In genomic region chr4:105666693-105667092, GRCh38 we compare ENCODE assay signal across 8 cellular contexts. TPM values are rescaled to one million over a fixed set of nuclear protein-coding genes. Genes with fewer than 3 reads are reported as not detected.
DNase-seq lines count a peak whose midpoint lies in the region; ATAC-seq and TF ChIP-seq lines count a peak whose summit lies in the region.

No MANE protein-coding gene starts in this region.

- WGBS in adrenal gland, 4 donors, result 48 to 52% (median 51%) methylated on average over 5 of the region's 5 CpGs
- WGBS in mesenchymal stem cell, result 29% methylated on average over 3 of the region's 5 CpGs

- H3K4ac ChIP-seq in mesenchymal stem cell (ENCODE audit: low read depth in 1 of 2, low read length in 2 of 2), result no peak overlapping the region

- no peaks in the 10 kb centered on the region for H3K9me3 ChIP-seq in adrenal gland (replicated peaks in 1 of 3)
- no peaks in the 10 kb centered on the region for H3K9me3 ChIP-seq in mesenchymal stem cell (ENCODE audit: control insufficient read depth, low read length)

- H2BK15ac ChIP-seq in mesenchymal stem cell (ENCODE audit: low read depth, poor library complexity, severe bottlenecking), result no peak overlapping the region

- ATAC-seq in HG02623 (IDR thresholded peaks at IDR 0.05; ENCODE audit: unreplicated experiment), result no peak

- no peak overlapping the region for H3K4me2 ChIP-seq in mesenchymal stem cell (ENCODE audit: low read length, poor library complexity, severe bottlenecking)

- H3K4me3 ChIP-seq in GM12865 (ENCODE audit: low read depth, low read length) (no peak overlapping the region), adrenal gland (no peak overlapping the region), mesenchymal stem cell (ENCODE audit: insufficient read depth in 1 of 2, low read depth in 1 of 2, low read length in 2 of 2) (no peak overlapping the region)

- H3K27ac ChIP-seq in adrenal gland, result no peak overlapping the region
- no peak overlapping the region for H3K27ac ChIP-seq in mesenchymal stem cell (ENCODE audit: low read length, poor library complexity, severe bottlenecking)

- H3K36me3 ChIP-seq in adrenal gland (replicated peaks in 1 of 2), result no peaks in the 10 kb centered on the region
- H3K36me3 ChIP-seq in mesenchymal stem cell (ENCODE audit: control insufficient read depth in 1 of 2, insufficient read depth in 2 of 2, low read depth in 1 of 2, low read length in 2 of 2), result no peaks in the 10 kb centered on the region

- H2BK5ac ChIP-seq in mesenchymal stem cell (ENCODE audit: low read depth, low read length, poor library complexity, severe bottlenecking), result no peak overlapping the region

- no peak overlapping the region for H2BK12ac ChIP-seq in mesenchymal stem cell (ENCODE audit: low read length in 2 of 2)

- no peak for TF ChIP-seq POLR2A in adrenal gland (IDR thresholded peaks at IDR 0.05)

- peak; percentile 31 for DNase-seq in GM12865 (ENCODE audit: low read depth)
- peak; percentile 67 to 84 for DNase-seq in Kasumi-1 (lab: John Stamatoyannopoulos, UW)
- no peak for DNase-seq in adrenal gland
- DNase-seq in mesenchymal stem cell, result peak; percentile 38
- no peak for DNase-seq in stimulated activated CD4-positive, alpha-beta T cell treated with anti-CD3 and anti-CD28 coated beads, Interleukin-15, amount 100 ng/mL, for 24 hours
- DNase-seq in T-helper 1 cell, result no peak
- DNase-seq in AG08396 (ENCODE audit: low spot score), result no peak

- H3K79me1 ChIP-seq in mesenchymal stem cell (replicated peaks; ENCODE audit: low read length, poor library complexity, severe bottlenecking), result no peaks in the 10 kb centered on the region

- no peak overlapping the region for H4K8ac ChIP-seq in mesenchymal stem cell (ENCODE audit: low read length)

- no peak overlapping the region for H2BK120ac ChIP-seq in mesenchymal stem cell (ENCODE audit: low read depth, low read length)

- TF ChIP-seq CTCF in GM12865 (IDR thresholded peaks at IDR 0.05; ENCODE audit: insufficient read depth, low read depth, low read length, missing control alignments), result peak; percentile 30
- peak in 4 of 6 experiments; percentile 19 to 37 (median 32) for TF ChIP-seq CTCF in adrenal gland (IDR thresholded peaks at IDR 0.05)

- H2AK5ac ChIP-seq in mesenchymal stem cell (ENCODE audit: low read length, severe bottlenecking), result no peak overlapping the region

- H3K4me1 ChIP-seq in adrenal gland (replicated peaks in 1 of 2), result no peaks in the 10 kb centered on the region
- no peaks in the 10 kb centered on the region for H3K4me1 ChIP-seq in mesenchymal stem cell (ENCODE audit: control insufficient read depth, insufficient read depth, low read depth, low read length)

- no peak overlapping the region for H3K9ac ChIP-seq in mesenchymal stem cell (ENCODE audit: low read length)

- H3K23ac ChIP-seq in mesenchymal stem cell (ENCODE audit: low read length in 2 of 2), result no peak overlapping the region

- H3K27me3 ChIP-seq in adrenal gland (no peaks in the 10 kb centered on the region), mesenchymal stem cell (ENCODE audit: control insufficient read depth in 1 of 2, insufficient read depth in 1 of 2, low read length in 2 of 2) (no peaks in the 10 kb centered on the region)

- no peak overlapping the region for H2AFZ ChIP-seq in mesenchymal stem cell (ENCODE audit: low read depth, low read length)

- H4K91ac ChIP-seq in mesenchymal stem cell (ENCODE audit: low read length), result no peak overlapping the region

- intact Hi-C loops in adrenal gland (cut with DNase I), result no loop called here

- H3K14ac ChIP-seq in mesenchymal stem cell (ENCODE audit: low read length in 2 of 2), result no peak overlapping the region

- H3K18ac ChIP-seq in mesenchymal stem cell (ENCODE audit: low read depth in 1 of 2, low read length in 2 of 2), result no peak overlapping the region

RNA-seq across cellular contexts. Expression of gene INTS12, which starts 41.8 kb away (rescaled TPM):
- total RNA-seq in adrenal gland, result 10 to 100 TPM in 7 of 8 donors, 1 to 10 TPM in 1; 4.3 to 27.0 (median 16.5) TPM
- polyA plus RNA-seq in adrenal gland, result 10 to 100 TPM; 11.3 to 30.8 (median 11.3) TPM
- 23.5 TPM for polyA plus RNA-seq in mesenchymal stem cell (2013, experiment 1 of 2)
- 23.9 TPM for polyA plus RNA-seq in mesenchymal stem cell (2013, experiment 2 of 2)

RNA-seq across cellular contexts. Expression of gene GSTCD, which starts 41.9 kb away (rescaled TPM):
- 10 to 100 TPM in 2 of 8 donors, 1 to 10 TPM in 6; 5.3 to 10.7 (median 7.5) TPM for total RNA-seq in adrenal gland
- 1 to 10 TPM in 1 of 3 donors, under 1 TPM in 2; 0.88 to 4.3 (median 0.97) TPM for polyA plus RNA-seq in adrenal gland
- polyA plus RNA-seq in mesenchymal stem cell (2013, experiment 1 of 2), result 3.9 TPM
- polyA plus RNA-seq in mesenchymal stem cell (2013, experiment 2 of 2), result 3.2 TPM

Comparison
In these comparisons a context has a peak if more than half of its experiments do, and no peak if none do; other contexts are left out.
1. DNase-seq: peak in GM12865 (single experiment), Kasumi-1 (2 of 2) and mesenchymal stem cell (single experiment); none in adrenal gland (0 of 7), stimulated activated CD4-positive, alpha-beta T cell treated with anti-CD3 and anti-CD28 coated beads, Interleukin-15, amount 100 ng/mL, for 24 hours (single experiment), T-helper 1 cell (0 of 5) and AG08396 (single experiment).